In the genomic region with DNA sequence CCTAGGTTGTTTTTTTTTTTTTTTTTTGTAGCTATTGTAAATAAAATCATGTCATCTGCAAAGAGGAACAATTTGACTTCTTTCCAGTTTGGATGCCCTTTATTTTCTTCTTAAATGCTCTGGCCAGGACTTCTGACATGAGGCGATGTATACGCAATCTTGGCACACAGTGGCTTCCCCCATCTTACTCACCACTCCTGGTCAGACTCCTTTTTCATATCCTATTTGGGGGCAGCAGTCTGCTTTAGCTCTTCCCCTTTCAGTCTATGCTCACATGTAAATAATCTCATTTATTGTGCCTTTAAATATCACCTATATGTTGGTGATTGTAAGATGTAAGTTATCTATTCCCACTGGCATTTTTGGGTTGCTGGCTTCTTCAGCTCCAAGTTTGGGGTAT, we compare ENCODE assay signal across 32 cellular contexts. TPM values are rescaled to one million over a fixed set of nuclear protein-coding genes. Genes with fewer than 3 reads are reported as not detected.
DNase-seq lines count a peak whose midpoint lies in the region; ATAC-seq, FAIRE-seq and TF ChIP-seq lines count a peak whose summit lies in the region.
"Had no signal": no experiment of that assay in that cellular context is flagged by ENCODE, and none has a peak within 500 bp of the region (broad histone marks: within the 10 kb centered on the region; RNA-seq: fewer than 3 reads in every experiment).

No MANE protein-coding gene starts in this region.

- H3K9me3 Mint-ChIP-seq in activated naive CD4-positive, alpha-beta T cell treated with anti-CD3 and anti-CD28 coated beads, Interleukin-2, amount 50 U/mL, for 24 hours: peaks cover 4% of the 10 kb centered on the region
- H3K9me3 Mint-ChIP-seq in stimulated activated memory B cell treated with anti-CD40 and anti-IgM and Interleukin-4, amounts not matched to agents 10 μg/mL and 1 μg/mL and 100 μg/mL, for 72 hours: peaks cover 6% of the 10 kb centered on the region

- H3K9me3 ChIP-seq in SU-DHL-6 (ENCODE audit: insufficient read depth, low read length) (no peaks in the 10 kb centered on the region), small intestine (ENCODE audit: control insufficient read depth, low read depth) (no peaks in the 10 kb centered on the region)
- H3K9me3 ChIP-seq: esophagus muscularis mucosa, HAP-1, pancreas, upper lobe of right lung had no signal

- no peak for DNase-seq in activated naive CD4-positive, alpha-beta T cell treated with anti-CD3 and anti-CD28 coated beads, Interleukin-2, amount 50 U/mL, for 16 hours
- no peak for DNase-seq in GM18507 (ENCODE audit: extremely low spot score, insufficient read length, low read depth)
- DNase-seq in small intestine: no peak
- DNase-seq in AG20443 (ENCODE audit: low spot score): no peak
- DNase-seq: activated CD4-positive, alpha-beta T cell treated with anti-CD3 and anti-CD28 coated beads, Interleukin-2, amount 50 U/mL, for 4 hours; activated CD8-positive, alpha-beta memory T cell treated with anti-CD3 and anti-CD28 coated beads, Interleukin-2, amount 50 U/mL, for 48 hours; activated effector memory CD4-positive, alpha-beta T cell treated with Interleukin-2 at 50 U/mL for 16 hours; amniotic stem cell; cerebellar nuclear complex; DND-41; foreskin fibroblast; head of caudate nucleus; NCI-H1417 treated with DMSO at 0.1 percent for 48 hours; NCI-H345; pancreas; RPMI8226; stimulated activated naive CD4-positive, alpha-beta T cell; T-cell; upper lobe of right lung had no signal

- H3K4me1 Mint-ChIP-seq in activated naive CD4-positive, alpha-beta T cell treated with anti-CD3 and anti-CD28 coated beads, Interleukin-2, amount 50 U/mL, for 24 hours: peaks cover 64% of the 10 kb centered on the region
- H3K4me1 Mint-ChIP-seq in stimulated activated memory B cell treated with anti-CD40 and anti-IgM and Interleukin-4, amounts not matched to agents 10 μg/mL and 1 μg/mL and 100 μg/mL, for 72 hours: peaks cover 56% of the 10 kb centered on the region
- H3K4me1 Mint-ChIP-seq: brain had no signal

- H3K27ac ChIP-seq in SU-DHL-6 (ENCODE audit: low read depth, low read length) (no peak overlapping the region; the same call in 1 of the 2 replicates), small intestine (ENCODE audit: low read depth in 1 of 2, low read length in 1 of 2) (no peak overlapping the region)
- H3K27ac ChIP-seq: esophagus muscularis mucosa, pancreas, upper lobe of right lung had no signal

- peak overlapping the region; percentile 45 for H3K4me2 ChIP-seq in SU-DHL-6 (ENCODE audit: low read depth, low read length, poor library complexity, severe bottlenecking)

- H3K27me3 Mint-ChIP-seq in activated naive CD4-positive, alpha-beta T cell treated with anti-CD3 and anti-CD28 coated beads, Interleukin-2, amount 50 U/mL, for 24 hours: no peaks in the 10 kb centered on the region
- no peaks in the 10 kb centered on the region for H3K27me3 Mint-ChIP-seq in stimulated activated memory B cell treated with anti-CD40 and anti-IgM and Interleukin-4, amounts not matched to agents 10 μg/mL and 1 μg/mL and 100 μg/mL, for 72 hours
- H3K27me3 Mint-ChIP-seq: memory B cell, T-cell had no signal

- peak; percentile 82 for ATAC-seq in stimulated activated memory B cell treated with anti-CD40 and anti-IgM and Interleukin-4, amounts not matched to agents 10 μg/mL and 1 μg/mL and 100 μg/mL, for 72 hours
- ATAC-seq: K562, left lobe of liver, pancreas, T-cell, upper lobe of right lung had no signal

- no peak overlapping the region for H3K4me3 Mint-ChIP-seq in activated naive CD4-positive, alpha-beta T cell treated with anti-CD3 and anti-CD28 coated beads, Interleukin-2, amount 50 U/mL, for 24 hours
- peak overlapping the region; percentile 1 for H3K4me3 Mint-ChIP-seq in stimulated activated memory B cell treated with anti-CD40 and anti-IgM and Interleukin-4, amounts not matched to agents 10 μg/mL and 1 μg/mL and 100 μg/mL, for 72 hours
- H3K4me3 Mint-ChIP-seq: brain, CD14-positive monocyte, memory B cell, T-cell had no signal

- no peak for TF ChIP-seq CTCF in SU-DHL-6 (IDR thresholded peaks at IDR 0.05; ENCODE audit: insufficient read depth, low read length, poor library complexity, severe bottlenecking)

- no peak overlapping the region for H2AFZ ChIP-seq in SU-DHL-6 (ENCODE audit: low read depth, low read length, severe bottlenecking)

- H3K36me3 Mint-ChIP-seq in activated naive CD4-positive, alpha-beta T cell treated with anti-CD3 and anti-CD28 coated beads, Interleukin-2, amount 50 U/mL, for 24 hours: peaks cover 7% of the 10 kb centered on the region
- H3K36me3 Mint-ChIP-seq in stimulated activated memory B cell treated with anti-CD40 and anti-IgM and Interleukin-4, amounts not matched to agents 10 μg/mL and 1 μg/mL and 100 μg/mL, for 72 hours: peaks cover 17% of the 10 kb centered on the region
- H3K36me3 Mint-ChIP-seq: brain, CD14-positive monocyte had no signal

- no peaks in the 10 kb centered on the region for H3K9me2 ChIP-seq in SU-DHL-6 (replicated peaks; ENCODE audit: insufficient read depth, low read length)

- 89 to 100% (median 96%) methylated on average over 2 of the region's 2 CpGs for WGBS in small intestine, 3 donors

- H3K79me2 ChIP-seq in SU-DHL-6 (ENCODE audit: insufficient read depth, low read length): no peaks in the 10 kb centered on the region

- FAIRE-seq in GM18507 (lab: Jason Lieb, UNC) (peak; percentile 76), small intestine (lab: Jason Lieb, UNC) (no peak)
- FAIRE-seq: endometrium, islet of Langerhans, K562, pancreas had no signal

- H3K4me3 ChIP-seq in SU-DHL-6 (ENCODE audit: insufficient read depth, low read length, poor library complexity, severe bottlenecking) (no peak overlapping the region), small intestine (ENCODE audit: low read depth in 1 of 2, low read length in 2 of 2) (no peak overlapping the region)
- H3K4me3 ChIP-seq: esophagus muscularis mucosa, HAP-1, K562, pancreas, upper lobe of right lung had no signal

- H3K36me3 ChIP-seq in SU-DHL-6 (ENCODE audit: low read length) (no peaks in the 10 kb centered on the region), small intestine (ENCODE audit: control insufficient read depth in 2 of 2, insufficient read depth in 2 of 2, low read length in 2 of 2) (no peaks in the 10 kb centered on the region)
- H3K36me3 ChIP-seq: esophagus muscularis mucosa, HAP-1, pancreas, upper lobe of right lung had no signal

- no peaks in the 10 kb centered on the region for H3K4me1 ChIP-seq in small intestine (ENCODE audit: control insufficient read depth in 2 of 2, insufficient read depth in 1 of 2, low read depth in 1 of 2, low read length in 1 of 2)
- H3K4me1 ChIP-seq: esophagus muscularis mucosa, HAP-1, pancreas, upper lobe of right lung had no signal

- no peaks in the 10 kb centered on the region for H4K20me1 ChIP-seq in SU-DHL-6 (ENCODE audit: low read depth, low read length)

- H3K9ac ChIP-seq in SU-DHL-6 (ENCODE audit: low read length): no peak overlapping the region

- H3K27ac Mint-ChIP-seq in activated naive CD4-positive, alpha-beta T cell treated with anti-CD3 and anti-CD28 coated beads, Interleukin-2, amount 50 U/mL, for 24 hours: peak overlapping the region; percentile 64
- peak overlapping the region; percentile 63 for H3K27ac Mint-ChIP-seq in stimulated activated memory B cell treated with anti-CD40 and anti-IgM and Interleukin-4, amounts not matched to agents 10 μg/mL and 1 μg/mL and 100 μg/mL, for 72 hours
- H3K27ac Mint-ChIP-seq: brain, memory B cell had no signal

- H3K27me3 ChIP-seq in SU-DHL-6 (ENCODE audit: low read length): no peaks in the 10 kb centered on the region
- H3K27me3 ChIP-seq in small intestine (ENCODE audit: control insufficient read depth in 2 of 2, insufficient read depth in 2 of 2, low read length in 2 of 2): no peaks in the 10 kb centered on the region
- H3K27me3 ChIP-seq: esophagus muscularis mucosa, pancreas, upper lobe of right lung had no signal

- H3F3A ChIP-seq in SU-DHL-6 (ENCODE audit: insufficient read depth): no peaks in the 10 kb centered on the region

RNA-seq across cellular contexts. Expression of gene SLAMF6, which starts 56.1 kb away (rescaled TPM):
- polyA plus RNA-seq in small intestine: 1 to 10 TPM in 1 of 3 donors, under 1 TPM in 2; 0.22 to 1.6 (median 0.81) TPM
- polyA plus RNA-seq: neural cell had no signal
